Comparison of ENCODE assay signal across 8 cellular contexts in genomic region chr2:231717281-231718180, GRCh38. TPM values are rescaled to one million over a fixed set of nuclear protein-coding genes. Genes with fewer than 3 reads are reported as not detected.
DNase-seq lines count a peak whose midpoint lies in the region; ATAC-seq lines count a peak whose summit lies in the region.

No MANE protein-coding gene starts in this region.

- ATAC-seq in GM21447 (IDR thresholded peaks at IDR 0.05; ENCODE audit: unreplicated experiment): peak; percentile 27
- no peak for ATAC-seq in HG03565 (IDR thresholded peaks at IDR 0.05; ENCODE audit: unreplicated experiment)

- DNase-seq in ELR (ENCODE audit: low read depth) (peak; percentile 81), NCI-H82 (lab: John Stamatoyannopoulos, UW) (peak; percentile 73), dermis blood vessel endothelial cell (peak; percentile 30), NCI-H146 treated with DMSO at 0.1 percent for 48 hours (lab: John Stamatoyannopoulos, UW; ENCODE audit: unreplicated experiment) (no peak), amniotic stem cell (lab: John Stamatoyannopoulos, UW) (no peak)
- DNase-seq in stimulated activated CD4-positive, alpha-beta T cell treated with anti-CD3 and anti-CD28 coated beads, Interleukin-1b, Interleukin-23, amount 100 ng/mL, for 48 hours: peak; percentile 63

RNA-seq across cellular contexts. Expression of gene PTMA, which starts 9.2 kb away (rescaled TPM):
- total RNA-seq in dermis blood vessel endothelial cell: 1,131 and 1,294 TPM in 2 replicates

Comparison
In these comparisons a context has a peak if more than half of its experiments do, and no peak if none do; other contexts are left out.
1. DNase-seq: peak in ELR (single experiment), NCI-H82 (single experiment), dermis blood vessel endothelial cell (single experiment) and stimulated activated CD4-positive, alpha-beta T cell treated with anti-CD3 and anti-CD28 coated beads, Interleukin-1b, Interleukin-23, amount 100 ng/mL, for 48 hours (single experiment); none in NCI-H146 treated with DMSO at 0.1 percent for 48 hours (single experiment) and amniotic stem cell (single experiment).